9 cellular contexts compared by ENCODE assay signal in genomic region chr12:102702447-102703114, GRCh38.
DNase-seq lines count a peak whose midpoint lies in the region; ATAC-seq, FAIRE-seq and TF ChIP-seq lines count a peak whose summit lies in the region.
"Had no signal": no experiment of that assay in that cellular context is flagged by ENCODE, and none has a peak within 500 bp of the region (broad histone marks: within the 10 kb centered on the region; RNA-seq: fewer than 3 reads in every experiment).

No MANE protein-coding gene starts in this region.

- DNase-seq in activated gamma-delta T cell treated with Interleukin-2 at 50 U/mL for 16 hours (peak; percentile 4), activated gamma-delta T cell (lab: John Stamatoyannopoulos, UW) (no peak), HCT116 (ENCODE audit: low read depth, low spot score) (peak; percentile 36), NCI-H748 treated with DMSO at 0.1 percent for 48 hours (lab: John Stamatoyannopoulos, UW) (peak; percentile 41), K562 (ENCODE audit: extremely low read depth in 1 of 4, low spot score in 3 of 4) (peak; percentile 63 to 71 (median 69)), kidney glomerular epithelial cell (lab: John Stamatoyannopoulos, UW) (peak; percentile 32), stromal cell of bone marrow (ENCODE audit: low read depth) (peak; percentile 57)

- no peaks in the 10 kb centered on the region for H3K9me1 ChIP-seq in K562 (ENCODE audit: control insufficient read depth, insufficient read depth, low read length)

- TF ChIP-seq POLR2A in HCT116 (IDR thresholded peaks at IDR 0.05; ENCODE audit: borderline replicate concordance, extremely low read depth, insufficient read depth, insufficient read length) (no peak), K562 (conservative IDR thresholded peaks at IDR 0.05) (no peak)

- TF ChIP-seq EP300 in K562 (IDR thresholded peaks at IDR 0.05; ENCODE audit: low read length): no peak

- peak; percentile 77 for FAIRE-seq in K562 (lab: Jason Lieb, UNC)

- in situ Hi-C loops in K562 (cut with MboI): no loop called here

- H2AFZ ChIP-seq in HCT116 (ENCODE audit: low read depth, low read length, poor library complexity, severe bottlenecking) (no peak overlapping the region), K562 (ENCODE audit: low read depth, low read length) (no peak overlapping the region)

- intact Hi-C loops in HCT116 (cut with micrococcal nuclease): loop anchor here (1.0 to 10.0 kb wide), 2 partner anchors 763 to 1288 kb away; no protein-coding TSS in a partner anchor
- intact Hi-C loops in K562 (cut with micrococcal nuclease): loop anchor here (1.0 to 5.0 kb wide), 2 partner anchors 605 to 762 kb away; no protein-coding TSS in a partner anchor

- POLR2A ChIA-PET in HCT116 (lab: Charles Lee) (interaction anchor here (0.7 kb wide), 2 partner anchors 19 to 464 kb away, joined by 7 read pairs; no protein-coding TSS in a partner anchor), K562 (lab: Yijun Ruan, JAX) (interaction anchor here (1.2 kb wide), 1 partner anchor 44 kb away, joined by 3 read pairs; no protein-coding TSS in a partner anchor)

- peak; percentile 57 for TF ChIP-seq RAD21 in HCT116 (IDR thresholded peaks at IDR 0.05; ENCODE audit: low read depth)
- TF ChIP-seq RAD21 in K562 (CRISPR knock-in tag; conservative IDR thresholded peaks at IDR 0.05 in 1 of 2, IDR thresholded peaks at IDR 0.05 in 1 of 2): peak; percentile 58 to 78

- ATAC-seq in HCT116: peak; percentile 78
- ATAC-seq in K562: peak; percentile 86
- no peak for ATAC-seq in HG03571 (IDR thresholded peaks at IDR 0.05; ENCODE audit: unreplicated experiment)

- BruUV-seq in HCT116 (replicated peaks; lab: Mats Ljungman, UMichigan) (no TSS peak), K562 (replicated peaks; lab: Mats Ljungman, UMichigan) (no TSS peak)

- CTCF ChIA-PET in HCT116 (lab: Charles Lee): interaction anchor here (0.6 to 1.5 kb wide), 16 partner anchors 10 to 783 kb away, joined by 3 to 11 read pairs (median 4); no protein-coding TSS in a partner anchor
- CTCF ChIA-PET in K562 (lab: Yijun Ruan, JAX; ENCODE audit: low intra/inter-chr PET ratio): interaction anchor here (0.6 kb wide), 1 partner anchor 871 kb away, joined by 3 read pairs; no protein-coding TSS in a partner anchor

- H4K20me1 ChIP-seq in HCT116 (ENCODE audit: insufficient read depth) (no peaks in the 10 kb centered on the region), K562 (replicated peaks; ENCODE audit: control insufficient read depth, insufficient read depth, low read length) (no peaks in the 10 kb centered on the region)

- H3K4me3 ChIP-seq in HCT116 (replicated peaks in 1 of 2; ENCODE audit: low read depth in 1 of 2, low read length in 2 of 2): no peak overlapping the region
- no peak overlapping the region for H3K4me3 ChIP-seq in K562

- TF ChIP-seq CTCF in HCT116 (IDR thresholded peaks at IDR 0.05 in 2 of 3, conservative IDR thresholded peaks at IDR 0.05 in 1 of 3; ENCODE audit: borderline replicate concordance in 1 of 3, insufficient read depth in 1 of 3, low read depth in 2 of 3, low read length in 2 of 3): peak; percentile 55 to 81 (median 65); a peak in 5 of 6 replicates
- peak; percentile 63 to 72 (median 69) for TF ChIP-seq CTCF in K562 (IDR thresholded peaks at IDR 0.05 in 2 of 3, conservative IDR thresholded peaks at IDR 0.05 in 1 of 3; ENCODE audit: insufficient read depth in 2 of 3, low read depth in 1 of 3, low read length in 3 of 3)

- H3K27ac ChIP-seq in HCT116 (ENCODE audit: low read depth, low read length) (no peak overlapping the region), K562 (ENCODE audit: extremely low read depth, low read depth, low read length) (no peak overlapping the region)
- H3K27ac ChIP-seq: epithelial cell of prostate had no signal

- H3K9ac ChIP-seq in HCT116 (ENCODE audit: low read length) (no peak overlapping the region), K562 (ENCODE audit: insufficient read depth in 1 of 2, low read depth in 2 of 2, low read length in 2 of 2) (no peak overlapping the region)

- H3K36me3 ChIP-seq in HCT116 (ENCODE audit: control insufficient read depth in 1 of 2, insufficient read depth in 2 of 2, low read length in 2 of 2) (no peaks in the 10 kb centered on the region), K562 (ENCODE audit: control insufficient read depth, insufficient read depth, low read length) (no peaks in the 10 kb centered on the region)

- H3K79me2 ChIP-seq in HCT116 (ENCODE audit: insufficient read depth, low read length) (no peaks in the 10 kb centered on the region), K562 (ENCODE audit: control insufficient read depth, insufficient read depth, low read length) (no peaks in the 10 kb centered on the region)

- H3K27me3 ChIP-seq in HCT116 (ENCODE audit: insufficient read depth, low read length): peaks cover 9% of the 10 kb centered on the region
- H3K27me3 ChIP-seq in K562 (ENCODE audit: control insufficient read depth in 2 of 2, insufficient read depth in 2 of 2, low read length in 2 of 2): no peaks in the 10 kb centered on the region

- no peaks in the 10 kb centered on the region for H3K9me2 ChIP-seq in HCT116 (ENCODE audit: insufficient read depth)

- H3K4me1 ChIP-seq in HCT116 (ENCODE audit: control insufficient read depth in 1 of 2, insufficient read depth in 2 of 2, low read length in 2 of 2) (no peaks in the 10 kb centered on the region), K562 (replicated peaks in 1 of 2; ENCODE audit: control insufficient read depth in 2 of 2, insufficient read depth in 2 of 2, low read length in 2 of 2) (no peaks in the 10 kb centered on the region)

- H3K4me2 ChIP-seq in HCT116 (ENCODE audit: low read length) (no peak overlapping the region), K562 (ENCODE audit: insufficient read depth, low read length) (no peak overlapping the region)

- WGBS in K562 (ENCODE audit: insufficient coverage, low coverage, missing lambda C conversion rate): 28% methylated on average over 6 of the region's 6 CpGs

- RAD21 ChIA-PET in HCT116 (lab: Charles Lee; ENCODE audit: low non-redundant PET in 1 of 2, low total read pairs in 2 of 2, uncharacterized antibody in 2 of 2, unreplicated experiment in 2 of 2): no interaction called here

- H3K9me3 ChIP-seq in HCT116 (ENCODE audit: control insufficient read depth in 1 of 2, insufficient read depth in 1 of 2, low read depth in 1 of 2, low read length in 2 of 2) (no peaks in the 10 kb centered on the region), K562 (replicated peaks; ENCODE audit: control insufficient read depth, insufficient read depth, low read depth, low read length) (no peaks in the 10 kb centered on the region)

TF ChIP-seq in HCT116, 20 proteins besides CTCF, POLR2A, EP300 and RAD21 (continues in another document):
- TF ChIP-seq, protein P1, sequence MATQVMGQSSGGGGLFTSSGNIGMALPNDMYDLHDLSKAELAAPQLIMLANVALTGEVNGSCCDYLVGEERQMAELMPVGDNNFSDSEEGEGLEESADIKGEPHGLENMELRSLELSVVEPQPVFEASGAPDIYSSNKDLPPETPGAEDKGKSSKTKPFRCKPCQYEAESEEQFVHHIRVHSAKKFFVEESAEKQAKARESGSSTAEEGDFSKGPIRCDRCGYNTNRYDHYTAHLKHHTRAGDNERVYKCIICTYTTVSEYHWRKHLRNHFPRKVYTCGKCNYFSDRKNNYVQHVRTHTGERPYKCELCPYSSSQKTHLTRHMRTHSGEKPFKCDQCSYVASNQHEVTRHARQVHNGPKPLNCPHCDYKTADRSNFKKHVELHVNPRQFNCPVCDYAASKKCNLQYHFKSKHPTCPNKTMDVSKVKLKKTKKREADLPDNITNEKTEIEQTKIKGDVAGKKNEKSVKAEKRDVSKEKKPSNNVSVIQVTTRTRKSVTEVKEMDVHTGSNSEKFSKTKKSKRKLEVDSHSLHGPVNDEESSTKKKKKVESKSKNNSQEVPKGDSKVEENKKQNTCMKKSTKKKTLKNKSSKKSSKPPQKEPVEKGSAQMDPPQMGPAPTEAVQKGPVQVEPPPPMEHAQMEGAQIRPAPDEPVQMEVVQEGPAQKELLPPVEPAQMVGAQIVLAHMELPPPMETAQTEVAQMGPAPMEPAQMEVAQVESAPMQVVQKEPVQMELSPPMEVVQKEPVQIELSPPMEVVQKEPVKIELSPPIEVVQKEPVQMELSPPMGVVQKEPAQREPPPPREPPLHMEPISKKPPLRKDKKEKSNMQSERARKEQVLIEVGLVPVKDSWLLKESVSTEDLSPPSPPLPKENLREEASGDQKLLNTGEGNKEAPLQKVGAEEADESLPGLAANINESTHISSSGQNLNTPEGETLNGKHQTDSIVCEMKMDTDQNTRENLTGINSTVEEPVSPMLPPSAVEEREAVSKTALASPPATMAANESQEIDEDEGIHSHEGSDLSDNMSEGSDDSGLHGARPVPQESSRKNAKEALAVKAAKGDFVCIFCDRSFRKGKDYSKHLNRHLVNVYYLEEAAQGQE (IDR thresholded peaks at IDR 0.05; ENCODE audit: low read depth): no peak
- TF ChIP-seq CEBPB (IDR thresholded peaks at IDR 0.05; ENCODE audit: low read depth): no peak
- no peak for TF ChIP-seq EZH2 (IDR thresholded peaks at IDR 0.05)

TF ChIP-seq in K562, 482 proteins besides CTCF, POLR2A, EP300 and RAD21 (continues in another document):
- TF ChIP-seq SMC3 (conservative IDR thresholded peaks at IDR 0.05; ENCODE audit: insufficient read depth, low read depth, low read length): peak; percentile 54; the same call in 1 of the 2 replicates
- TF ChIP-seq RBM14 (IDR thresholded peaks at IDR 0.05; ENCODE audit: borderline replicate concordance, insufficient read depth, low read depth, low read length): no peak
- TF ChIP-seq FOS (IDR thresholded peaks at IDR 0.05; ENCODE audit: extremely low read depth, insufficient read length): no peak
- TF ChIP-seq CSDE1 (IDR thresholded peaks at IDR 0.05): no peak
- no peak for TF ChIP-seq CCAR2 (IDR thresholded peaks at IDR 0.05; ENCODE audit: low read depth, low read length)
- TF ChIP-seq MLX (CRISPR knock-in tag; conservative IDR thresholded peaks at IDR 0.05): no peak
- TF ChIP-seq BRCA1 (IDR thresholded peaks at IDR 0.05): no peak
- TF ChIP-seq BRCA1 (CRISPR knock-in tag; IDR thresholded peaks at IDR 0.05): no peak
- TF ChIP-seq ZNF384 (IDR thresholded peaks at IDR 0.05; ENCODE audit: low read depth, low read length): peak; percentile 38; the same call in 1 of the 2 replicates
- no peak for TF ChIP-seq ZNF174 (CRISPR knock-in tag; IDR thresholded peaks at IDR 0.05)
